In genomic region chr2:177393824-177394614, GRCh38 we compare ENCODE assay signal across 1 cellular context.
TF ChIP-seq lines count a peak whose summit lies in the region.

No MANE protein-coding gene starts in this region.

TF ChIP-seq in HepG2, 621 proteins besides CTCF, POLR2A, EP300 and RAD21 (continued from another document and continues in another):
- TF ChIP-seq PATZ1 (CRISPR knock-in tag; IDR thresholded peaks at IDR 0.05) (no peak), KDM6A (CRISPR knock-in tag; IDR thresholded peaks at IDR 0.05; ENCODE audit: low read depth) (0 out of 2 replicates have a peak, but pooled peaks have one; percentile 24), ZNF709 (CRISPR knock-in tag; IDR thresholded peaks at IDR 0.05) (no peak), HOXA5 (CRISPR knock-in tag; IDR thresholded peaks at IDR 0.05) (peak; percentile 54; the same call in 1 of the 2 replicates), REL (CRISPR knock-in tag; conservative IDR thresholded peaks at IDR 0.05) (no peak), SIX1 (CRISPR knock-in tag; IDR thresholded peaks at IDR 0.05; ENCODE audit: borderline replicate concordance) (peak; percentile 56; the same call in 1 of the 2 replicates), NCOR1 (IDR thresholded peaks at IDR 0.05; ENCODE audit: borderline replicate concordance, low read length) (no peak), ZNF883 (CRISPR knock-in tag; IDR thresholded peaks at IDR 0.05; ENCODE audit: not compliant biosample characterization) (no peak), ATF7-NPFF (CRISPR knock-in tag; IDR thresholded peaks at IDR 0.05; ENCODE audit: low read depth) (0 out of 2 replicates have a peak, but pooled peaks have one; percentile 33), ZMYM4 (CRISPR knock-in tag; IDR thresholded peaks at IDR 0.05) (no peak), EEA1 (CRISPR knock-in tag; IDR thresholded peaks at IDR 0.05; ENCODE audit: borderline replicate concordance) (no peak), LCORL (IDR thresholded peaks at IDR 0.05) (peak; percentile 57; the same call in 1 of the 2 replicates), LCORL (CRISPR knock-in tag; IDR thresholded peaks at IDR 0.05) (peak; percentile 76), TSC22D2 (CRISPR knock-in tag; IDR thresholded peaks at IDR 0.05; ENCODE audit: borderline replicate concordance) (0 out of 2 replicates have a peak, but pooled peaks have one; percentile 7), GATAD1 (CRISPR knock-in tag; IDR thresholded peaks at IDR 0.05) (0 out of 2 replicates have a peak, but pooled peaks have one; percentile 34), U2AF2 (IDR thresholded peaks at IDR 0.05; ENCODE audit: low read depth, low read length) (no peak), HNRNPUL1 (IDR thresholded peaks at IDR 0.05; ENCODE audit: low read depth, low read length) (no peak), HOXA9 (CRISPR knock-in tag; IDR thresholded peaks at IDR 0.05; ENCODE audit: borderline replicate concordance) (no peak), SMYD3 (CRISPR knock-in tag; IDR thresholded peaks at IDR 0.05) (no peak), ZNF777 (CRISPR knock-in tag; IDR thresholded peaks at IDR 0.05) (no peak), RXRB (CRISPR knock-in tag; IDR thresholded peaks at IDR 0.05; ENCODE audit: borderline replicate concordance) (peak; percentile 64), SOX13 (IDR thresholded peaks at IDR 0.05) (0 out of 2 replicates have a peak, but pooled peaks have one; percentile 8), SOX13 (CRISPR knock-in tag; conservative IDR thresholded peaks at IDR 0.05 in 1 of 2, IDR thresholded peaks at IDR 0.05 in 1 of 2) (peak in 1 of 2 experiments; percentile 87; a peak in 2 of 4 replicates), ZNF280B (CRISPR knock-in tag; IDR thresholded peaks at IDR 0.05; ENCODE audit: borderline replicate concordance) (no peak), TAF1 (CRISPR knock-in tag; IDR thresholded peaks at IDR 0.05) (no peak), PITX1 (CRISPR knock-in tag; IDR thresholded peaks at IDR 0.05) (no peak), ZNF850 (CRISPR knock-in tag; conservative IDR thresholded peaks at IDR 0.05) (no peak), ATAD3A (CRISPR knock-in tag; IDR thresholded peaks at IDR 0.05) (no peak), ZSCAN12 (CRISPR knock-in tag; IDR thresholded peaks at IDR 0.05) (0 out of 2 replicates have a peak, but pooled peaks have one; percentile 27)
- TF ChIP-seq, protein P1, sequence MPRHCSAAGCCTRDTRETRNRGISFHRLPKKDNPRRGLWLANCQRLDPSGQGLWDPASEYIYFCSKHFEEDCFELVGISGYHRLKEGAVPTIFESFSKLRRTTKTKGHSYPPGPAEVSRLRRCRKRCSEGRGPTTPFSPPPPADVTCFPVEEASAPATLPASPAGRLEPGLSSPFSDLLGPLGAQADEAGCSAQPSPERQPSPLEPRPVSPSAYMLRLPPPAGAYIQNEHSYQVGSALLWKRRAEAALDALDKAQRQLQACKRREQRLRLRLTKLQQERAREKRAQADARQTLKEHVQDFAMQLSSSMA (CRISPR knock-in tag; IDR thresholded peaks at IDR 0.05) = no peak
- TF ChIP-seq, protein P2, sequence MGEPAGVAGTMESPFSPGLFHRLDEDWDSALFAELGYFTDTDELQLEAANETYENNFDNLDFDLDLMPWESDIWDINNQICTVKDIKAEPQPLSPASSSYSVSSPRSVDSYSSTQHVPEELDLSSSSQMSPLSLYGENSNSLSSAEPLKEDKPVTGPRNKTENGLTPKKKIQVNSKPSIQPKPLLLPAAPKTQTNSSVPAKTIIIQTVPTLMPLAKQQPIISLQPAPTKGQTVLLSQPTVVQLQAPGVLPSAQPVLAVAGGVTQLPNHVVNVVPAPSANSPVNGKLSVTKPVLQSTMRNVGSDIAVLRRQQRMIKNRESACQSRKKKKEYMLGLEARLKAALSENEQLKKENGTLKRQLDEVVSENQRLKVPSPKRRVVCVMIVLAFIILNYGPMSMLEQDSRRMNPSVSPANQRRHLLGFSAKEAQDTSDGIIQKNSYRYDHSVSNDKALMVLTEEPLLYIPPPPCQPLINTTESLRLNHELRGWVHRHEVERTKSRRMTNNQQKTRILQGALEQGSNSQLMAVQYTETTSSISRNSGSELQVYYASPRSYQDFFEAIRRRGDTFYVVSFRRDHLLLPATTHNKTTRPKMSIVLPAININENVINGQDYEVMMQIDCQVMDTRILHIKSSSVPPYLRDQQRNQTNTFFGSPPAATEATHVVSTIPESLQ (CRISPR knock-in tag; conservative IDR thresholded peaks at IDR 0.05) = no peak
- TF ChIP-seq, protein P3, sequence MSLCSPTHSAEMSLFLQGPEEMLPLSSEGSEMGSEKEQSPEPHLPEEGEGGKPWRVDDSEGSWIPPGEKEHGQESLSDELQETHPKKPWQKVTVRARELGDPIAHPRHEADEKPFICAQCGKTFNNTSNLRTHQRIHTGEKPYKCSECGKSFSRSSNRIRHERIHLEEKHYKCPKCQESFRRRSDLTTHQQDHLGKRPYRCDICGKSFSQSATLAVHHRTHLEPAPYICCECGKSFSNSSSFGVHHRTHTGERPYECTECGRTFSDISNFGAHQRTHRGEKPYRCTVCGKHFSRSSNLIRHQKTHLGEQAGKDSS (CRISPR knock-in tag; IDR thresholded peaks at IDR 0.05; ENCODE audit: borderline replicate concordance, low read depth) = no peak
- TF ChIP-seq, protein P4, sequence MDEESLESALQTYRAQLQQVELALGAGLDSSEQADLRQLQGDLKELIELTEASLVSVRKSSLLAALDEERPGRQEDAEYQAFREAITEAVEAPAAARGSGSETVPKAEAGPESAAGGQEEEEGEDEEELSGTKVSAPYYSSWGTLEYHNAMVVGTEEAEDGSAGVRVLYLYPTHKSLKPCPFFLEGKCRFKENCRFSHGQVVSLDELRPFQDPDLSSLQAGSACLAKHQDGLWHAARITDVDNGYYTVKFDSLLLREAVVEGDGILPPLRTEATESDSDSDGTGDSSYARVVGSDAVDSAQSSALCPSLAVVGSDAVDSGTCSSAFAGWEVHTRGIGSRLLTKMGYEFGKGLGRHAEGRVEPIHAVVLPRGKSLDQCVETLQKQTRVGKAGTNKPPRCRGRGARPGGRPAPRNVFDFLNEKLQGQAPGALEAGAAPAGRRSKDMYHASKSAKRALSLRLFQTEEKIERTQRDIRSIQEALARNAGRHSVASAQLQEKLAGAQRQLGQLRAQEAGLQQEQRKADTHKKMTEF (CRISPR knock-in tag; IDR thresholded peaks at IDR 0.05) = 0 out of 2 replicates have a peak, but pooled peaks have one; percentile 30
- TF ChIP-seq, protein P5, sequence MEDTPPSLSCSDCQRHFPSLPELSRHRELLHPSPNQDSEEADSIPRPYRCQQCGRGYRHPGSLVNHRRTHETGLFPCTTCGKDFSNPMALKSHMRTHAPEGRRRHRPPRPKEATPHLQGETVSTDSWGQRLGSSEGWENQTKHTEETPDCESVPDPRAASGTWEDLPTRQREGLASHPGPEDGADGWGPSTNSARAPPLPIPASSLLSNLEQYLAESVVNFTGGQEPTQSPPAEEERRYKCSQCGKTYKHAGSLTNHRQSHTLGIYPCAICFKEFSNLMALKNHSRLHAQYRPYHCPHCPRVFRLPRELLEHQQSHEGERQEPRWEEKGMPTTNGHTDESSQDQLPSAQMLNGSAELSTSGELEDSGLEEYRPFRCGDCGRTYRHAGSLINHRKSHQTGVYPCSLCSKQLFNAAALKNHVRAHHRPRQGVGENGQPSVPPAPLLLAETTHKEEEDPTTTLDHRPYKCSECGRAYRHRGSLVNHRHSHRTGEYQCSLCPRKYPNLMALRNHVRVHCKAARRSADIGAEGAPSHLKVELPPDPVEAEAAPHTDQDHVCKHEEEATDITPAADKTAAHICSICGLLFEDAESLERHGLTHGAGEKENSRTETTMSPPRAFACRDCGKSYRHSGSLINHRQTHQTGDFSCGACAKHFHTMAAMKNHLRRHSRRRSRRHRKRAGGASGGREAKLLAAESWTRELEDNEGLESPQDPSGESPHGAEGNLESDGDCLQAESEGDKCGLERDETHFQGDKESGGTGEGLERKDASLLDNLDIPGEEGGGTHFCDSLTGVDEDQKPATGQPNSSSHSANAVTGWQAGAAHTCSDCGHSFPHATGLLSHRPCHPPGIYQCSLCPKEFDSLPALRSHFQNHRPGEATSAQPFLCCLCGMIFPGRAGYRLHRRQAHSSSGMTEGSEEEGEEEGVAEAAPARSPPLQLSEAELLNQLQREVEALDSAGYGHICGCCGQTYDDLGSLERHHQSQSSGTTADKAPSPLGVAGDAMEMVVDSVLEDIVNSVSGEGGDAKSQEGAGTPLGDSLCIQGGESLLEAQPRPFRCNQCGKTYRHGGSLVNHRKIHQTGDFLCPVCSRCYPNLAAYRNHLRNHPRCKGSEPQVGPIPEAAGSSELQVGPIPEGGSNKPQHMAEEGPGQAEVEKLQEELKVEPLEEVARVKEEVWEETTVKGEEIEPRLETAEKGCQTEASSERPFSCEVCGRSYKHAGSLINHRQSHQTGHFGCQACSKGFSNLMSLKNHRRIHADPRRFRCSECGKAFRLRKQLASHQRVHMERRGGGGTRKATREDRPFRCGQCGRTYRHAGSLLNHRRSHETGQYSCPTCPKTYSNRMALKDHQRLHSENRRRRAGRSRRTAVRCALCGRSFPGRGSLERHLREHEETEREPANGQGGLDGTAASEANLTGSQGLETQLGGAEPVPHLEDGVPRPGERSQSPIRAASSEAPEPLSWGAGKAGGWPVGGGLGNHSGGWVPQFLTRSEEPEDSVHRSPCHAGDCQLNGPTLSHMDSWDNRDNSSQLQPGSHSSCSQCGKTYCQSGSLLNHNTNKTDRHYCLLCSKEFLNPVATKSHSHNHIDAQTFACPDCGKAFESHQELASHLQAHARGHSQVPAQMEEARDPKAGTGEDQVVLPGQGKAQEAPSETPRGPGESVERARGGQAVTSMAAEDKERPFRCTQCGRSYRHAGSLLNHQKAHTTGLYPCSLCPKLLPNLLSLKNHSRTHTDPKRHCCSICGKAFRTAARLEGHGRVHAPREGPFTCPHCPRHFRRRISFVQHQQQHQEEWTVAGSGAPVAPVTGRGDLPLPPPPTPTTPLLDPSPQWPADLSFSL (CRISPR knock-in tag; IDR thresholded peaks at IDR 0.05) = no peak
- TF ChIP-seq, protein P6, sequence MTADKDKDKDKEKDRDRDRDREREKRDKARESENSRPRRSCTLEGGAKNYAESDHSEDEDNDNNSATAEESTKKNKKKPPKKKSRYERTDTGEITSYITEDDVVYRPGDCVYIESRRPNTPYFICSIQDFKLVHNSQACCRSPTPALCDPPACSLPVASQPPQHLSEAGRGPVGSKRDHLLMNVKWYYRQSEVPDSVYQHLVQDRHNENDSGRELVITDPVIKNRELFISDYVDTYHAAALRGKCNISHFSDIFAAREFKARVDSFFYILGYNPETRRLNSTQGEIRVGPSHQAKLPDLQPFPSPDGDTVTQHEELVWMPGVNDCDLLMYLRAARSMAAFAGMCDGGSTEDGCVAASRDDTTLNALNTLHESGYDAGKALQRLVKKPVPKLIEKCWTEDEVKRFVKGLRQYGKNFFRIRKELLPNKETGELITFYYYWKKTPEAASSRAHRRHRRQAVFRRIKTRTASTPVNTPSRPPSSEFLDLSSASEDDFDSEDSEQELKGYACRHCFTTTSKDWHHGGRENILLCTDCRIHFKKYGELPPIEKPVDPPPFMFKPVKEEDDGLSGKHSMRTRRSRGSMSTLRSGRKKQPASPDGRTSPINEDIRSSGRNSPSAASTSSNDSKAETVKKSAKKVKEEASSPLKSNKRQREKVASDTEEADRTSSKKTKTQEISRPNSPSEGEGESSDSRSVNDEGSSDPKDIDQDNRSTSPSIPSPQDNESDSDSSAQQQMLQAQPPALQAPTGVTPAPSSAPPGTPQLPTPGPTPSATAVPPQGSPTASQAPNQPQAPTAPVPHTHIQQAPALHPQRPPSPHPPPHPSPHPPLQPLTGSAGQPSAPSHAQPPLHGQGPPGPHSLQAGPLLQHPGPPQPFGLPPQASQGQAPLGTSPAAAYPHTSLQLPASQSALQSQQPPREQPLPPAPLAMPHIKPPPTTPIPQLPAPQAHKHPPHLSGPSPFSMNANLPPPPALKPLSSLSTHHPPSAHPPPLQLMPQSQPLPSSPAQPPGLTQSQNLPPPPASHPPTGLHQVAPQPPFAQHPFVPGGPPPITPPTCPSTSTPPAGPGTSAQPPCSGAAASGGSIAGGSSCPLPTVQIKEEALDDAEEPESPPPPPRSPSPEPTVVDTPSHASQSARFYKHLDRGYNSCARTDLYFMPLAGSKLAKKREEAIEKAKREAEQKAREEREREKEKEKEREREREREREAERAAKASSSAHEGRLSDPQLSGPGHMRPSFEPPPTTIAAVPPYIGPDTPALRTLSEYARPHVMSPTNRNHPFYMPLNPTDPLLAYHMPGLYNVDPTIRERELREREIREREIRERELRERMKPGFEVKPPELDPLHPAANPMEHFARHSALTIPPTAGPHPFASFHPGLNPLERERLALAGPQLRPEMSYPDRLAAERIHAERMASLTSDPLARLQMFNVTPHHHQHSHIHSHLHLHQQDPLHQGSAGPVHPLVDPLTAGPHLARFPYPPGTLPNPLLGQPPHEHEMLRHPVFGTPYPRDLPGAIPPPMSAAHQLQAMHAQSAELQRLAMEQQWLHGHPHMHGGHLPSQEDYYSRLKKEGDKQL (CRISPR knock-in tag; IDR thresholded peaks at IDR 0.05; ENCODE audit: low read depth) = peak; percentile 76; the same call in 1 of the 2 replicates
